Comparison of ENCODE assay signal across 1 cellular context in the genomic region with DNA sequence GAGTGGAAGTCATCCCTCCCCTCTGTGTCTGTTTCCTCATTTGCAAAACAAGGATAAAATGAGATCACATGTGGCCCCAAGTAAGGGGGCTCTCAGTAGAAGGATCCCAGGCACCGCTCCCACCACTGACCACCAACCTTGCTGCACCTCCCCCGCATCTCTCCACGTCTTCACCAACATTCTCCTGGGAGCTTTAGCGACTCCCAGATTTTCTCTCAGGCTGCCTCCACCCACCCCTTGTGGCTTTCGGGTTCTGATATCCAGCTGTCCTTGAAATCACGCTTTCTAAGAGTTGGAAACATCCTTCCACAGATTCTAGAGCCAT.
TF ChIP-seq lines count a peak whose summit lies in the region.

No MANE protein-coding gene starts in this region.

TF ChIP-seq in WTC11, 78 proteins besides CTCF, POLR2A, EP300 and RAD21 (continued from another document):
- TF ChIP-seq, protein P1, sequence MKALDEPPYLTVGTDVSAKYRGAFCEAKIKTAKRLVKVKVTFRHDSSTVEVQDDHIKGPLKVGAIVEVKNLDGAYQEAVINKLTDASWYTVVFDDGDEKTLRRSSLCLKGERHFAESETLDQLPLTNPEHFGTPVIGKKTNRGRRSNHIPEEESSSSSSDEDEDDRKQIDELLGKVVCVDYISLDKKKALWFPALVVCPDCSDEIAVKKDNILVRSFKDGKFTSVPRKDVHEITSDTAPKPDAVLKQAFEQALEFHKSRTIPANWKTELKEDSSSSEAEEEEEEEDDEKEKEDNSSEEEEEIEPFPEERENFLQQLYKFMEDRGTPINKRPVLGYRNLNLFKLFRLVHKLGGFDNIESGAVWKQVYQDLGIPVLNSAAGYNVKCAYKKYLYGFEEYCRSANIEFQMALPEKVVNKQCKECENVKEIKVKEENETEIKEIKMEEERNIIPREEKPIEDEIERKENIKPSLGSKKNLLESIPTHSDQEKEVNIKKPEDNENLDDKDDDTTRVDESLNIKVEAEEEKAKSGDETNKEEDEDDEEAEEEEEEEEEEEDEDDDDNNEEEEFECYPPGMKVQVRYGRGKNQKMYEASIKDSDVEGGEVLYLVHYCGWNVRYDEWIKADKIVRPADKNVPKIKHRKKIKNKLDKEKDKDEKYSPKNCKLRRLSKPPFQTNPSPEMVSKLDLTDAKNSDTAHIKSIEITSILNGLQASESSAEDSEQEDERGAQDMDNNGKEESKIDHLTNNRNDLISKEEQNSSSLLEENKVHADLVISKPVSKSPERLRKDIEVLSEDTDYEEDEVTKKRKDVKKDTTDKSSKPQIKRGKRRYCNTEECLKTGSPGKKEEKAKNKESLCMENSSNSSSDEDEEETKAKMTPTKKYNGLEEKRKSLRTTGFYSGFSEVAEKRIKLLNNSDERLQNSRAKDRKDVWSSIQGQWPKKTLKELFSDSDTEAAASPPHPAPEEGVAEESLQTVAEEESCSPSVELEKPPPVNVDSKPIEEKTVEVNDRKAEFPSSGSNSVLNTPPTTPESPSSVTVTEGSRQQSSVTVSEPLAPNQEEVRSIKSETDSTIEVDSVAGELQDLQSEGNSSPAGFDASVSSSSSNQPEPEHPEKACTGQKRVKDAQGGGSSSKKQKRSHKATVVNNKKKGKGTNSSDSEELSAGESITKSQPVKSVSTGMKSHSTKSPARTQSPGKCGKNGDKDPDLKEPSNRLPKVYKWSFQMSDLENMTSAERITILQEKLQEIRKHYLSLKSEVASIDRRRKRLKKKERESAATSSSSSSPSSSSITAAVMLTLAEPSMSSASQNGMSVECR (CRISPR knock-in tag; IDR thresholded peaks at IDR 0.05; ENCODE audit: borderline replicate concordance): no peak
- TF ChIP-seq, protein P2, sequence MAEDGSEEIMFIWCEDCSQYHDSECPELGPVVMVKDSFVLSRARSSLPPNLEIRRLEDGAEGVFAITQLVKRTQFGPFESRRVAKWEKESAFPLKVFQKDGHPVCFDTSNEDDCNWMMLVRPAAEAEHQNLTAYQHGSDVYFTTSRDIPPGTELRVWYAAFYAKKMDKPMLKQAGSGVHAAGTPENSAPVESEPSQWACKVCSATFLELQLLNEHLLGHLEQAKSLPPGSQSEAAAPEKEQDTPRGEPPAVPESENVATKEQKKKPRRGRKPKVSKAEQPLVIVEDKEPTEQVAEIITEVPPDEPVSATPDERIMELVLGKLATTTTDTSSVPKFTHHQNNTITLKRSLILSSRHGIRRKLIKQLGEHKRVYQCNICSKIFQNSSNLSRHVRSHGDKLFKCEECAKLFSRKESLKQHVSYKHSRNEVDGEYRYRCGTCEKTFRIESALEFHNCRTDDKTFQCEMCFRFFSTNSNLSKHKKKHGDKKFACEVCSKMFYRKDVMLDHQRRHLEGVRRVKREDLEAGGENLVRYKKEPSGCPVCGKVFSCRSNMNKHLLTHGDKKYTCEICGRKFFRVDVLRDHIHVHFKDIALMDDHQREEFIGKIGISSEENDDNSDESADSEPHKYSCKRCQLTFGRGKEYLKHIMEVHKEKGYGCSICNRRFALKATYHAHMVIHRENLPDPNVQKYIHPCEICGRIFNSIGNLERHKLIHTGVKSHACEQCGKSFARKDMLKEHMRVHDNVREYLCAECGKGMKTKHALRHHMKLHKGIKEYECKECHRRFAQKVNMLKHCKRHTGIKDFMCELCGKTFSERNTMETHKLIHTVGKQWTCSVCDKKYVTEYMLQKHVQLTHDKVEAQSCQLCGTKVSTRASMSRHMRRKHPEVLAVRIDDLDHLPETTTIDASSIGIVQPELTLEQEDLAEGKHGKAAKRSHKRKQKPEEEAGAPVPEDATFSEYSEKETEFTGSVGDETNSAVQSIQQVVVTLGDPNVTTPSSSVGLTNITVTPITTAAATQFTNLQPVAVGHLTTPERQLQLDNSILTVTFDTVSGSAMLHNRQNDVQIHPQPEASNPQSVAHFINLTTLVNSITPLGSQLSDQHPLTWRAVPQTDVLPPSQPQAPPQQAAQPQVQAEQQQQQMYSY (CRISPR knock-in tag; IDR thresholded peaks at IDR 0.05): no peak
- no peak for TF ChIP-seq NFYB (CRISPR knock-in tag; conservative IDR thresholded peaks at IDR 0.05; ENCODE audit: low read depth)
- TF ChIP-seq, protein P3, sequence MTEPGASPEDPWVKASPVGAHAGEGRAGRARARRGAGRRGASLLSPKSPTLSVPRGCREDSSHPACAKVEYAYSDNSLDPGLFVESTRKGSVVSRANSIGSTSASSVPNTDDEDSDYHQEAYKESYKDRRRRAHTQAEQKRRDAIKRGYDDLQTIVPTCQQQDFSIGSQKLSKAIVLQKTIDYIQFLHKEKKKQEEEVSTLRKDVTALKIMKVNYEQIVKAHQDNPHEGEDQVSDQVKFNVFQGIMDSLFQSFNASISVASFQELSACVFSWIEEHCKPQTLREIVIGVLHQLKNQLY (CRISPR knock-in tag; IDR thresholded peaks at IDR 0.05): no peak
- no peak for TF ChIP-seq SMAD3 (CRISPR knock-in tag; IDR thresholded peaks at IDR 0.05; ENCODE audit: borderline replicate concordance)
- TF ChIP-seq, protein P4, sequence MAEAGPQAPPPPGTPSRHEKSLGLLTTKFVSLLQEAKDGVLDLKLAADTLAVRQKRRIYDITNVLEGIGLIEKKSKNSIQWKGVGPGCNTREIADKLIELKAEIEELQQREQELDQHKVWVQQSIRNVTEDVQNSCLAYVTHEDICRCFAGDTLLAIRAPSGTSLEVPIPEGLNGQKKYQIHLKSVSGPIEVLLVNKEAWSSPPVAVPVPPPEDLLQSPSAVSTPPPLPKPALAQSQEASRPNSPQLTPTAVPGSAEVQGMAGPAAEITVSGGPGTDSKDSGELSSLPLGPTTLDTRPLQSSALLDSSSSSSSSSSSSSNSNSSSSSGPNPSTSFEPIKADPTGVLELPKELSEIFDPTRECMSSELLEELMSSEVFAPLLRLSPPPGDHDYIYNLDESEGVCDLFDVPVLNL (CRISPR knock-in tag; IDR thresholded peaks at IDR 0.05; ENCODE audit: borderline replicate concordance, low read depth): no peak
- TF ChIP-seq NR2C2 (CRISPR knock-in tag; IDR thresholded peaks at IDR 0.05): no peak
- TF ChIP-seq ZNF317 (CRISPR knock-in tag; IDR thresholded peaks at IDR 0.05; ENCODE audit: borderline replicate concordance, low read depth): no peak
- TF ChIP-seq GRHL2 (CRISPR knock-in tag; IDR thresholded peaks at IDR 0.05; ENCODE audit: insufficient replicate concordance, severe bottlenecking): no peak
- no peak for TF ChIP-seq KAT7 (CRISPR knock-in tag; IDR thresholded peaks at IDR 0.05; ENCODE audit: borderline replicate concordance)
- no peak for TF ChIP-seq TEAD4 (CRISPR knock-in tag; IDR thresholded peaks at IDR 0.05)
- TF ChIP-seq, protein P5, sequence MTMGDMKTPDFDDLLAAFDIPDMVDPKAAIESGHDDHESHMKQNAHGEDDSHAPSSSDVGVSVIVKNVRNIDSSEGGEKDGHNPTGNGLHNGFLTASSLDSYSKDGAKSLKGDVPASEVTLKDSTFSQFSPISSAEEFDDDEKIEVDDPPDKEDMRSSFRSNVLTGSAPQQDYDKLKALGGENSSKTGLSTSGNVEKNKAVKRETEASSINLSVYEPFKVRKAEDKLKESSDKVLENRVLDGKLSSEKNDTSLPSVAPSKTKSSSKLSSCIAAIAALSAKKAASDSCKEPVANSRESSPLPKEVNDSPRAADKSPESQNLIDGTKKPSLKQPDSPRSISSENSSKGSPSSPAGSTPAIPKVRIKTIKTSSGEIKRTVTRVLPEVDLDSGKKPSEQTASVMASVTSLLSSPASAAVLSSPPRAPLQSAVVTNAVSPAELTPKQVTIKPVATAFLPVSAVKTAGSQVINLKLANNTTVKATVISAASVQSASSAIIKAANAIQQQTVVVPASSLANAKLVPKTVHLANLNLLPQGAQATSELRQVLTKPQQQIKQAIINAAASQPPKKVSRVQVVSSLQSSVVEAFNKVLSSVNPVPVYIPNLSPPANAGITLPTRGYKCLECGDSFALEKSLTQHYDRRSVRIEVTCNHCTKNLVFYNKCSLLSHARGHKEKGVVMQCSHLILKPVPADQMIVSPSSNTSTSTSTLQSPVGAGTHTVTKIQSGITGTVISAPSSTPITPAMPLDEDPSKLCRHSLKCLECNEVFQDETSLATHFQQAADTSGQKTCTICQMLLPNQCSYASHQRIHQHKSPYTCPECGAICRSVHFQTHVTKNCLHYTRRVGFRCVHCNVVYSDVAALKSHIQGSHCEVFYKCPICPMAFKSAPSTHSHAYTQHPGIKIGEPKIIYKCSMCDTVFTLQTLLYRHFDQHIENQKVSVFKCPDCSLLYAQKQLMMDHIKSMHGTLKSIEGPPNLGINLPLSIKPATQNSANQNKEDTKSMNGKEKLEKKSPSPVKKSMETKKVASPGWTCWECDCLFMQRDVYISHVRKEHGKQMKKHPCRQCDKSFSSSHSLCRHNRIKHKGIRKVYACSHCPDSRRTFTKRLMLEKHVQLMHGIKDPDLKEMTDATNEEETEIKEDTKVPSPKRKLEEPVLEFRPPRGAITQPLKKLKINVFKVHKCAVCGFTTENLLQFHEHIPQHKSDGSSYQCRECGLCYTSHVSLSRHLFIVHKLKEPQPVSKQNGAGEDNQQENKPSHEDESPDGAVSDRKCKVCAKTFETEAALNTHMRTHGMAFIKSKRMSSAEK (CRISPR knock-in tag; IDR thresholded peaks at IDR 0.05; ENCODE audit: borderline replicate concordance): no peak
- TF ChIP-seq, protein P6, sequence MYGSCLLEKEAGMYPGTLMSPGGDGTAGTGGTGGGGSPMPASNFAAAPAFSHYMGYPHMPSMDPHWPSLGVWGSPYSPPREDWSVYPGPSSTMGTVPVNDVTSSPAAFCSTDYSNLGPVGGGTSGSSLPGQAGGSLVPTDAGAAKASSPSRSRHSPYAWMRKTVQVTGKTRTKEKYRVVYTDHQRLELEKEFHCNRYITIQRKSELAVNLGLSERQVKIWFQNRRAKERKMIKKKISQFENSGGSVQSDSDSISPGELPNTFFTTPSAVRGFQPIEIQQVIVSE (CRISPR knock-in tag; IDR thresholded peaks at IDR 0.05; ENCODE audit: borderline replicate concordance): no peak
- TF ChIP-seq, protein P7, sequence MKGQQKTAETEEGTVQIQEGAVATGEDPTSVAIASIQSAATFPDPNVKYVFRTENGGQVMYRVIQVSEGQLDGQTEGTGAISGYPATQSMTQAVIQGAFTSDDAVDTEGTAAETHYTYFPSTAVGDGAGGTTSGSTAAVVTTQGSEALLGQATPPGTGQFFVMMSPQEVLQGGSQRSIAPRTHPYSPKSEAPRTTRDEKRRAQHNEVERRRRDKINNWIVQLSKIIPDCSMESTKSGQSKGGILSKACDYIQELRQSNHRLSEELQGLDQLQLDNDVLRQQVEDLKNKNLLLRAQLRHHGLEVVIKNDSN (CRISPR knock-in tag; IDR thresholded peaks at IDR 0.05): no peak
- no peak for TF ChIP-seq NFATC4 (CRISPR knock-in tag; IDR thresholded peaks at IDR 0.05)
- TF ChIP-seq FOXJ3 (CRISPR knock-in tag; IDR thresholded peaks at IDR 0.05; ENCODE audit: borderline replicate concordance): no peak
- TF ChIP-seq, protein P8, sequence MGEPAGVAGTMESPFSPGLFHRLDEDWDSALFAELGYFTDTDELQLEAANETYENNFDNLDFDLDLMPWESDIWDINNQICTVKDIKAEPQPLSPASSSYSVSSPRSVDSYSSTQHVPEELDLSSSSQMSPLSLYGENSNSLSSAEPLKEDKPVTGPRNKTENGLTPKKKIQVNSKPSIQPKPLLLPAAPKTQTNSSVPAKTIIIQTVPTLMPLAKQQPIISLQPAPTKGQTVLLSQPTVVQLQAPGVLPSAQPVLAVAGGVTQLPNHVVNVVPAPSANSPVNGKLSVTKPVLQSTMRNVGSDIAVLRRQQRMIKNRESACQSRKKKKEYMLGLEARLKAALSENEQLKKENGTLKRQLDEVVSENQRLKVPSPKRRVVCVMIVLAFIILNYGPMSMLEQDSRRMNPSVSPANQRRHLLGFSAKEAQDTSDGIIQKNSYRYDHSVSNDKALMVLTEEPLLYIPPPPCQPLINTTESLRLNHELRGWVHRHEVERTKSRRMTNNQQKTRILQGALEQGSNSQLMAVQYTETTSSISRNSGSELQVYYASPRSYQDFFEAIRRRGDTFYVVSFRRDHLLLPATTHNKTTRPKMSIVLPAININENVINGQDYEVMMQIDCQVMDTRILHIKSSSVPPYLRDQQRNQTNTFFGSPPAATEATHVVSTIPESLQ (CRISPR knock-in tag; IDR thresholded peaks at IDR 0.05): no peak
